ENCODE assay signal across 19 cellular contexts in genomic region chr17:3690094-3690715, GRCh38. TPM values are rescaled to one million over a fixed set of nuclear protein-coding genes. Genes with fewer than 3 reads are reported as not detected.
DNase-seq lines count a peak whose midpoint lies in the region; ATAC-seq and TF ChIP-seq lines count a peak whose summit lies in the region.
"Had no signal": no experiment of that assay in that cellular context is flagged by ENCODE, and none has a peak within 500 bp of the region (broad histone marks: within the 10 kb centered on the region; RNA-seq: fewer than 3 reads in every experiment).

No MANE protein-coding gene starts in this region.

- H3K4me2 ChIP-seq in DOHH2 (ENCODE audit: low read length) (peak overlapping the region; percentile 75), Karpas-422 (ENCODE audit: low read depth, low read length, poor library complexity, severe bottlenecking) (peak overlapping the region; percentile 37)

- H3K79me2 ChIP-seq in DOHH2 (ENCODE audit: control insufficient read depth, low read length): peaks cover 63% of the 10 kb centered on the region
- H3K79me2 ChIP-seq in Karpas-422 (ENCODE audit: low read length): peaks cover 28% of the 10 kb centered on the region

- no peak overlapping the region for H2AFZ ChIP-seq in Karpas-422 (ENCODE audit: low read length)

- H3K4me1 ChIP-seq in DOHH2 (ENCODE audit: control insufficient read depth, low read length) (peaks cover 63% of the 10 kb centered on the region), Karpas-422 (ENCODE audit: low read length) (peaks cover 72% of the 10 kb centered on the region), foreskin keratinocyte (no peaks in the 10 kb centered on the region)
- H3K4me1 ChIP-seq: BE2C had no signal

- H3K9me2 ChIP-seq in DOHH2 (replicated peaks; ENCODE audit: control insufficient read depth, low read length) (no peaks in the 10 kb centered on the region), Karpas-422 (replicated peaks; ENCODE audit: insufficient read depth, low read length) (no peaks in the 10 kb centered on the region)

- H3K27ac ChIP-seq in DOHH2 (ENCODE audit: low read depth, low read length) (peak overlapping the region; percentile 89), Karpas-422 (ENCODE audit: low read length) (peak overlapping the region; percentile 90), foreskin keratinocyte (no peak overlapping the region)
- H3K27ac ChIP-seq: HL-60, SK-N-MC had no signal

- DNase-seq in Karpas-422 (no peak), foreskin keratinocyte (no peak), iPS-NIHi7 (ENCODE audit: extremely low spot score) (no peak), GM19240 (ENCODE audit: insufficient read length, low spot score) (no peak)
- no peak for DNase-seq in naive thymus-derived CD8-positive, alpha-beta T cell
- DNase-seq: BE2C; CD8-positive, alpha-beta T cell; DMS79 treated with DMSO at 0.1 percent for 48 hours; H9; NCI-H1436; NCI-H2081; NCI-H748 treated with DMSO at 0.1 percent for 48 hours; T-cell had no signal

- H3K36me3 Mint-ChIP-seq in stimulated activated memory B cell treated with anti-CD40 and anti-IgM and Interleukin-4, amounts not matched to agents 10 μg/mL and 1 μg/mL and 100 μg/mL, for 72 hours: peaks cover 40% of the 10 kb centered on the region
- peaks cover 0 to 12% (median 3%) of the 10 kb centered on the region in 3 donors for H3K36me3 Mint-ChIP-seq in naive thymus-derived CD8-positive, alpha-beta T cell

- ATAC-seq in foreskin keratinocyte (peak; percentile 5), HG03097 (IDR thresholded peaks at IDR 0.05; ENCODE audit: low FRiP score, unreplicated experiment) (no peak)
- no peak for ATAC-seq in stimulated activated memory B cell treated with anti-CD40 and anti-IgM and Interleukin-4, amounts not matched to agents 10 μg/mL and 1 μg/mL and 100 μg/mL, for 72 hours
- ATAC-seq in naive thymus-derived CD8-positive, alpha-beta T cell: no peak
- ATAC-seq: CD8-positive, alpha-beta T cell; GM12878; T-cell had no signal

- H3K9me3 Mint-ChIP-seq in stimulated activated memory B cell treated with anti-CD40 and anti-IgM and Interleukin-4, amounts not matched to agents 10 μg/mL and 1 μg/mL and 100 μg/mL, for 72 hours: no peaks in the 10 kb centered on the region
- H3K9me3 Mint-ChIP-seq in naive thymus-derived CD8-positive, alpha-beta T cell: no peaks in the 10 kb centered on the region
- H3K9me3 Mint-ChIP-seq: CD8-positive, alpha-beta T cell; H9; T-cell had no signal

- POLR2A ChIA-PET in naive thymus-derived CD8-positive, alpha-beta T cell (lab: Charles Lee): no interaction called here

- peak overlapping the region; percentile 81 for H3K27ac Mint-ChIP-seq in stimulated activated memory B cell treated with anti-CD40 and anti-IgM and Interleukin-4, amounts not matched to agents 10 μg/mL and 1 μg/mL and 100 μg/mL, for 72 hours
- peak overlapping the region in 2 of 10 donors; percentile 19 to 44 for H3K27ac Mint-ChIP-seq in naive thymus-derived CD8-positive, alpha-beta T cell
- H3K27ac Mint-ChIP-seq: T-cell had no signal

- H3K4me3 Mint-ChIP-seq in stimulated activated memory B cell treated with anti-CD40 and anti-IgM and Interleukin-4, amounts not matched to agents 10 μg/mL and 1 μg/mL and 100 μg/mL, for 72 hours: peak overlapping the region; percentile 58
- no peak overlapping the region for H3K4me3 Mint-ChIP-seq in naive thymus-derived CD8-positive, alpha-beta T cell
- H3K4me3 Mint-ChIP-seq: CD8-positive, alpha-beta T cell; T-cell had no signal

- H3K9me3 ChIP-seq in DOHH2 (ENCODE audit: control insufficient read depth, insufficient read depth, low read length) (no peaks in the 10 kb centered on the region), Karpas-422 (ENCODE audit: low read length) (no peaks in the 10 kb centered on the region)
- H3K9me3 ChIP-seq: BE2C had no signal

- H3K4me3 ChIP-seq in DOHH2 (ENCODE audit: low read length) (peak overlapping the region; percentile 32), Karpas-422 (ENCODE audit: low read length) (no peak overlapping the region)
- H3K4me3 ChIP-seq: GM12878, SK-N-MC had no signal

- H3K4me1 Mint-ChIP-seq in stimulated activated memory B cell treated with anti-CD40 and anti-IgM and Interleukin-4, amounts not matched to agents 10 μg/mL and 1 μg/mL and 100 μg/mL, for 72 hours: peaks cover 72% of the 10 kb centered on the region
- H3K4me1 Mint-ChIP-seq in naive thymus-derived CD8-positive, alpha-beta T cell: peaks cover 12 to 49% (median 22%) of the 10 kb centered on the region in 4 donors

- peaks cover 59% of the 10 kb centered on the region for H3K36me3 ChIP-seq in DOHH2 (ENCODE audit: control insufficient read depth, low read length)
- H3K36me3 ChIP-seq in Karpas-422 (ENCODE audit: insufficient read depth, low read length): no peaks in the 10 kb centered on the region

- peaks cover 13% of the 10 kb centered on the region for H3F3A ChIP-seq in DOHH2 (ENCODE audit: control insufficient read depth, insufficient read depth)

- H4K20me1 ChIP-seq in DOHH2 (ENCODE audit: control insufficient read depth, insufficient read depth, low read depth, low read length) (peaks cover 5% of the 10 kb centered on the region; the same call in 1 of the 2 replicates), Karpas-422 (ENCODE audit: insufficient read depth, low read depth, low read length) (peaks cover 13% of the 10 kb centered on the region)

- H3K27me3 Mint-ChIP-seq in stimulated activated memory B cell treated with anti-CD40 and anti-IgM and Interleukin-4, amounts not matched to agents 10 μg/mL and 1 μg/mL and 100 μg/mL, for 72 hours: no peaks in the 10 kb centered on the region
- H3K27me3 Mint-ChIP-seq in naive thymus-derived CD8-positive, alpha-beta T cell: no peaks in the 10 kb centered on the region
- H3K27me3 Mint-ChIP-seq: T-cell had no signal

- H3K27me3 ChIP-seq in DOHH2 (ENCODE audit: control insufficient read depth, low read length) (no peaks in the 10 kb centered on the region), Karpas-422 (ENCODE audit: low read length) (no peaks in the 10 kb centered on the region), foreskin keratinocyte (peaks cover 22% of the 10 kb centered on the region)
- H3K27me3 ChIP-seq: BE2C had no signal

- H3K9ac ChIP-seq in Karpas-422 (ENCODE audit: low read length): peak overlapping the region; percentile 13; the same call in 1 of the 2 replicates

- TF ChIP-seq CTCF in DOHH2 (IDR thresholded peaks at IDR 0.05; ENCODE audit: low read depth, low read length, poor library complexity, severe bottlenecking) (no peak), foreskin keratinocyte (conservative IDR thresholded peaks at IDR 0.05) (no peak)

RNA-seq across cellular contexts. Expression of gene P2RX5, which starts 5.8 kb away (rescaled TPM):
- total RNA-seq in Karpas-422 (2014; rRNA removed; shearing (Covaris generic); ENCODE audit: low replicate concordance): 60.4 and 86.1 TPM in 2 replicates
- 0.14 and 0.82 TPM in 2 replicates for total RNA-seq in foreskin keratinocyte
- polyA plus RNA-seq in foreskin keratinocyte: 0.49 and 0.88 TPM in 2 replicates
- total RNA-seq in naive thymus-derived CD8-positive, alpha-beta T cell: 10 to 100 TPM; 22.1 to 23.7 TPM
- polyA plus RNA-seq in naive thymus-derived CD8-positive, alpha-beta T cell: 10 to 100 TPM; 15.6 to 23.6 (median 16.7) TPM

RNA-seq across cellular contexts. Expression of gene EMC6, which starts 21.6 kb away (rescaled TPM):
- total RNA-seq in Karpas-422 (2014; rRNA removed; shearing (Covaris generic); ENCODE audit: low replicate concordance): 21.0 and 34.2 TPM in 2 replicates
- total RNA-seq in foreskin keratinocyte: 40.9 and 52.3 TPM in 2 replicates
- polyA plus RNA-seq in foreskin keratinocyte: 94.8 and 99.0 TPM in 2 replicates
- 10 to 100 TPM; 29.8 TPM for total RNA-seq in naive thymus-derived CD8-positive, alpha-beta T cell
- polyA plus RNA-seq in naive thymus-derived CD8-positive, alpha-beta T cell: 10 to 100 TPM; 83.3 to 97.0 (median 92.5) TPM

RNA-seq across cellular contexts. Expression of gene TAX1BP3, which starts 21.8 kb away (rescaled TPM):
- total RNA-seq in Karpas-422 (2014; rRNA removed; shearing (Covaris generic); ENCODE audit: low replicate concordance): 31.5 and 39.5 TPM in 2 replicates
- total RNA-seq in foreskin keratinocyte: 203 and 220 TPM in 2 replicates
- polyA plus RNA-seq in foreskin keratinocyte: 350 and 356 TPM in 2 replicates
- 10 to 100 TPM; 12.0 to 14.6 TPM for total RNA-seq in naive thymus-derived CD8-positive, alpha-beta T cell
- polyA plus RNA-seq in naive thymus-derived CD8-positive, alpha-beta T cell: 10 to 100 TPM; 26.6 to 28.1 (median 27.4) TPM

RNA-seq across cellular contexts. Expression of gene HASPIN, which starts 33.5 kb away (rescaled TPM):
- 17.5 and 20.3 TPM in 2 replicates for total RNA-seq in Karpas-422 (2014; rRNA removed; shearing (Covaris generic); ENCODE audit: low replicate concordance)
- total RNA-seq in foreskin keratinocyte: 13.6 and 15.9 TPM in 2 replicates
- 2.8 and 4.1 TPM in 2 replicates for polyA plus RNA-seq in foreskin keratinocyte
- under 1 TPM; 0.38 to 0.57 TPM for total RNA-seq in naive thymus-derived CD8-positive, alpha-beta T cell
- under 1 TPM in 2 of 3 donors, not detected in 1; 0.13 to 0.28 TPM for polyA plus RNA-seq in naive thymus-derived CD8-positive, alpha-beta T cell

RNA-seq across cellular contexts. Expression of gene CTNS, which starts 53.6 kb away (rescaled TPM):
- 21.1 and 27.3 TPM in 2 replicates for total RNA-seq in Karpas-422 (2014; rRNA removed; shearing (Covaris generic); ENCODE audit: low replicate concordance)
- total RNA-seq in foreskin keratinocyte: 11.8 and 14.3 TPM in 2 replicates
- 11.4 and 12.3 TPM in 2 replicates for polyA plus RNA-seq in foreskin keratinocyte
- 10 to 100 TPM in 1 of 2 experiments, 1 to 10 TPM in 1; 9.8 to 11.7 TPM for total RNA-seq in naive thymus-derived CD8-positive, alpha-beta T cell
- 1 to 10 TPM; 4.5 to 9.5 (median 8.7) TPM for polyA plus RNA-seq in naive thymus-derived CD8-positive, alpha-beta T cell

Comparison
In these comparisons a context has a peak if more than half of its experiments do, and no peak if none do; other contexts are left out.
1. RNA of gene P2RX5, which starts 5.8 kb away (total RNA-seq): 60.4 to 86.1 TPM in Karpas-422 and 22.1 to 23.7 TPM in naive thymus-derived CD8-positive, alpha-beta T cell; 0.14 to 0.82 TPM in foreskin keratinocyte; every median in the first group is over 10 times any median in the second.